Comparison of ENCODE assay signal across 1 cellular context in genomic region chr18:24979223-24979622, GRCh38.
A peak's percentile ranks its signal among the peaks of the same experiment; 100 is the strongest.
TF ChIP-seq lines count a peak whose summit lies in the region.

No MANE protein-coding gene starts in this region.

TF ChIP-seq in GM23338, 12 proteins besides CTCF, POLR2A, EP300 and RAD21:
- TF ChIP-seq ETS1 (IDR thresholded peaks at IDR 0.05): no peak
- TF ChIP-seq ZNF462 (CRISPR knock-in tag; IDR thresholded peaks at IDR 0.05): peak; percentile 32; the same call in 1 of the 2 replicates
